16 cellular contexts compared by ENCODE assay signal in genomic region chr19:4115818-4116385, GRCh38. TPM values are rescaled to one million over a fixed set of nuclear protein-coding genes. Genes with fewer than 3 reads are reported as not detected.
DNase-seq lines count a peak whose midpoint lies in the region; ATAC-seq and TF ChIP-seq lines count a peak whose summit lies in the region.
"Had no signal": no experiment of that assay in that cellular context is flagged by ENCODE, and none has a peak within 500 bp of the region (broad histone marks: within the 10 kb centered on the region; RNA-seq: fewer than 3 reads in every experiment).

No MANE protein-coding gene starts in this region.

- ATAC-seq in naive B cell (ENCODE audit: low read depth in 2 of 2), result no peak

- no peak overlapping the region for H3K4me3 ChIP-seq in CD8-positive, alpha-beta memory T cell (ENCODE audit: low read length)
- H3K4me3 ChIP-seq in OCI-LY7 (ENCODE audit: low read depth, low read length, poor library complexity, severe bottlenecking), result peak overlapping the region; percentile 33
- H3K4me3 ChIP-seq: neural progenitor cell, testis had no signal

- no TSS peak for BruUV-seq in OCI-LY7 (replicated peaks; lab: Mats Ljungman, UMichigan)

- no peaks in the 10 kb centered on the region for H3K9me3 ChIP-seq in CD8-positive, alpha-beta memory T cell (ENCODE audit: low read length)
- no peaks in the 10 kb centered on the region for H3K9me3 ChIP-seq in OCI-LY7 (ENCODE audit: low read length)
- H3K9me3 ChIP-seq: testis had no signal

- in situ Hi-C loops in GM13977 (cut with MboI; ENCODE audit: low pct_unique_long_range_greater_than_20kb, low sequenced_read_pairs, unreplicated experiment), result no loop called here

- DNase-seq in CD8-positive, alpha-beta memory T cell, result no peak
- DNase-seq in GM13977 (ENCODE audit: low spot score) (peak; percentile 27), OCI-LY7 (ENCODE audit: low spot score) (peak; percentile 9), naive B cell (no peak), SHP77 treated with DMSO at 0.1 percent for 48 hours (lab: John Stamatoyannopoulos, UW) (no peak)
- DNase-seq in stimulated activated naive CD4-positive, alpha-beta T cell treated with Interleukin-2 at 50 U/mL for 16 hours (lab: John Stamatoyannopoulos, UW), result no peak
- no peak for DNase-seq in stimulated activated CD4-positive, alpha-beta T cell treated with anti-CD3 and anti-CD28 coated beads, Interleukin-2, amount 100 ng/mL, for 48 hours
- DNase-seq: activated CD4-positive, alpha-beta T cell treated with anti-CD3 and anti-CD28 coated beads, Interleukin-2, amount 50 U/mL, for 48 hours; DMS 273 treated with DMSO at 0.1 percent for 48 hours; erythroblast; GOT3; NCI-H446 had no signal

- peak overlapping the region; percentile 75 for H3K4me2 ChIP-seq in OCI-LY7 (ENCODE audit: low read length)
- H3K4me2 ChIP-seq: neural progenitor cell had no signal

- no peaks in the 10 kb centered on the region for H3K27me3 ChIP-seq in CD8-positive, alpha-beta memory T cell (ENCODE audit: insufficient read depth, low read length, poor library complexity, severe bottlenecking)
- H3K27me3 ChIP-seq: neural progenitor cell, testis had no signal

- no peak overlapping the region for H2AFZ ChIP-seq in OCI-LY7 (ENCODE audit: low read length)
- H2AFZ ChIP-seq: neural progenitor cell had no signal

- intact Hi-C loops in OCI-LY7 (cut with micrococcal nuclease; ENCODE audit: unreplicated experiment), result loop anchor here (2.0 kb wide), 1 partner anchor 49 kb away; the partner anchor contains the start of gene ZBTB7A

- H3K9me2 ChIP-seq in OCI-LY7 (ENCODE audit: insufficient read depth, low read length), result no peaks in the 10 kb centered on the region

- H3K27ac Mint-ChIP-seq in CD8-positive, alpha-beta memory T cell, result peak overlapping the region; percentile 12 to 94 (median 88)
- peak overlapping the region in 4 of 6 donors; percentile 79 to 97 (median 94) for H3K27ac Mint-ChIP-seq in naive B cell
- H3K27ac Mint-ChIP-seq: neural progenitor cell had no signal

- H3K36me3 ChIP-seq in CD8-positive, alpha-beta memory T cell (ENCODE audit: insufficient read depth, low read length), result peaks cover 20% of the 10 kb centered on the region
- peaks cover 73% of the 10 kb centered on the region for H3K36me3 ChIP-seq in OCI-LY7 (ENCODE audit: insufficient read depth, low read length)
- H3K36me3 ChIP-seq: neural progenitor cell had no signal

- no peaks in the 10 kb centered on the region for H3K79me2 ChIP-seq in OCI-LY7 (ENCODE audit: insufficient read depth, low read depth, low read length)

- H3K36me3 Mint-ChIP-seq in CD8-positive, alpha-beta memory T cell, result peaks cover 0 to 65% (median 4%) of the 10 kb centered on the region in 3 donors
- peaks cover 5 to 12% of the 10 kb centered on the region in 2 donors for H3K36me3 Mint-ChIP-seq in naive B cell

- no peak overlapping the region for H3K4me3 Mint-ChIP-seq in CD8-positive, alpha-beta memory T cell
- peak overlapping the region in 6 of 8 donors; percentile 47 to 93 (median 78) for H3K4me3 Mint-ChIP-seq in naive B cell
- H3K4me3 Mint-ChIP-seq: neural progenitor cell had no signal

- no peak for TF ChIP-seq CTCF in GM13977 (IDR thresholded peaks at IDR 0.05; ENCODE audit: extremely low read depth, insufficient read depth, missing control alignments)
- no peak for TF ChIP-seq CTCF in OCI-LY7 (conservative IDR thresholded peaks at IDR 0.05; ENCODE audit: low read length)

- H3K9me3 Mint-ChIP-seq in CD8-positive, alpha-beta memory T cell, result no peaks in the 10 kb centered on the region
- no peaks in the 10 kb centered on the region for H3K9me3 Mint-ChIP-seq in naive B cell
- H3K9me3 Mint-ChIP-seq: neural progenitor cell had no signal

- CTCF ChIA-PET in CD8-positive, alpha-beta memory T cell (lab: Charles Lee), result interaction anchor here (0.9 to 2.9 kb wide), 6 partner anchors 11 to 128 kb away, joined by 3 to 15 read pairs (median 5); no protein-coding TSS in a partner anchor
- CTCF ChIA-PET in OCI-LY7 (lab: Charles Lee; ENCODE audit: unreplicated experiment), result interaction anchor here (1.0 kb wide), 1 partner anchor 43 kb away, joined by 3 read pairs; no protein-coding TSS in a partner anchor

- no peaks in the 10 kb centered on the region for H4K20me1 ChIP-seq in OCI-LY7 (ENCODE audit: insufficient read depth, low read length)

- H3K4me1 ChIP-seq in CD8-positive, alpha-beta memory T cell (ENCODE audit: insufficient read depth, low read length), result peaks cover 22% of the 10 kb centered on the region
- peaks cover 24% of the 10 kb centered on the region for H3K4me1 ChIP-seq in OCI-LY7 (ENCODE audit: insufficient read depth, low read length, poor library complexity, severe bottlenecking)
- H3K4me1 ChIP-seq: neural progenitor cell had no signal

- peaks cover 31 to 61% (median 32%) of the 10 kb centered on the region in 3 donors for H3K4me1 Mint-ChIP-seq in CD8-positive, alpha-beta memory T cell
- peaks cover 45 to 53% (median 49%) of the 10 kb centered on the region in 3 donors for H3K4me1 Mint-ChIP-seq in naive B cell
- H3K4me1 Mint-ChIP-seq: neural progenitor cell had no signal

- H3K27me3 Mint-ChIP-seq in CD8-positive, alpha-beta memory T cell, result no peaks in the 10 kb centered on the region
- no peaks in the 10 kb centered on the region for H3K27me3 Mint-ChIP-seq in naive B cell

- H3K27ac ChIP-seq in CD8-positive, alpha-beta memory T cell (ENCODE audit: low read depth, low read length), result no peak overlapping the region
- H3K27ac ChIP-seq in OCI-LY7 (ENCODE audit: low read depth, low read length, poor library complexity, severe bottlenecking), result peak overlapping the region; percentile 61
- H3K27ac ChIP-seq: neural progenitor cell, testis had no signal

- POLR2A ChIA-PET in CD8-positive, alpha-beta memory T cell (lab: Charles Lee), result interaction anchor here (0.6 to 1.8 kb wide), 3 partner anchors 11 to 84 kb away, joined by 3 to 16 read pairs (median 6); no protein-coding TSS in a partner anchor
- POLR2A ChIA-PET in OCI-LY7 (lab: Charles Lee), result no interaction called here

RNA-seq across cellular contexts. Expression of gene MAP2K2, which starts 8.0 kb away (rescaled TPM):
- 100 to 1,000 TPM; 161 to 164 TPM for total RNA-seq in CD8-positive, alpha-beta memory T cell
- polyA plus RNA-seq in CD8-positive, alpha-beta memory T cell, result 122 TPM
- 84.7 and 105 TPM in 2 replicates for total RNA-seq in OCI-LY7 (2014; rRNA removed; shearing (Covaris generic))
- total RNA-seq in OCI-LY7 (2022), result 116 and 120 TPM in 2 replicates
- polyA plus RNA-seq in naive B cell (ENCODE audit: low read depth in 6 of 6), result 10 to 100 TPM; 50.3 to 88.0 (median 69.5) TPM

RNA-seq across cellular contexts. Expression of gene CREB3L3, which starts 37.5 kb away (rescaled TPM):
- total RNA-seq in CD8-positive, alpha-beta memory T cell, result not detected
- polyA plus RNA-seq in CD8-positive, alpha-beta memory T cell, result 0.07 TPM
- 0.08 and 0.09 TPM in 2 replicates for total RNA-seq in OCI-LY7 (2014; rRNA removed; shearing (Covaris generic))
- not detected in 2 replicates for total RNA-seq in OCI-LY7 (2022)
- polyA plus RNA-seq in naive B cell (ENCODE audit: low read depth in 6 of 6), result not detected
- total RNA-seq: MCF 10A, SK-MEL-5 had no signal

RNA-seq across cellular contexts. Expression of gene ZBTB7A, which starts 49.2 kb away (rescaled TPM):
- total RNA-seq in CD8-positive, alpha-beta memory T cell, result 10 to 100 TPM; 44.1 to 46.8 TPM
- polyA plus RNA-seq in CD8-positive, alpha-beta memory T cell, result 86.1 TPM
- total RNA-seq in OCI-LY7 (2014; rRNA removed; shearing (Covaris generic)), result 13.1 and 17.2 TPM in 2 replicates
- 29.3 and 31.2 TPM in 2 replicates for total RNA-seq in OCI-LY7 (2022)
- 10 to 100 TPM; 13.5 to 41.2 (median 21.2) TPM for polyA plus RNA-seq in naive B cell (ENCODE audit: low read depth in 6 of 6)

Comparison
In these comparisons a context has a peak if more than half of its experiments do, and no peak if none do; other contexts are left out.
1. DNase-seq: peak in GM13977 (single experiment) and OCI-LY7 (single experiment); none in CD8-positive, alpha-beta memory T cell (0 of 5), naive B cell (single experiment), stimulated activated naive CD4-positive, alpha-beta T cell treated with Interleukin-2 at 50 U/mL for 16 hours (single experiment), SHP77 treated with DMSO at 0.1 percent for 48 hours (single experiment) and stimulated activated CD4-positive, alpha-beta T cell treated with anti-CD3 and anti-CD28 coated beads, Interleukin-2, amount 100 ng/mL, for 48 hours (0 of 2).
2. H3K4me3 Mint-ChIP-seq: peak in naive B cell (6 of 8); none in CD8-positive, alpha-beta memory T cell (0 of 7).